ENCODE assay signal across 12 cellular contexts in genomic region chr15:89364341-89364740, GRCh38. TPM values are rescaled to one million over a fixed set of nuclear protein-coding genes. Genes with fewer than 3 reads are reported as not detected.
A peak's percentile ranks its signal among the peaks of the same experiment; 100 is the strongest.
DNase-seq lines count a peak whose midpoint lies in the region; ATAC-seq and TF ChIP-seq lines count a peak whose summit lies in the region.
"Had no signal": no experiment of that assay in that cellular context is flagged by ENCODE, and none has a peak within 500 bp of the region (broad histone marks: within the 10 kb centered on the region; RNA-seq: fewer than 3 reads in every experiment).

No MANE protein-coding gene starts in this region.

- no peak overlapping the region for H3K4me3 ChIP-seq in lung
- H3K4me3 ChIP-seq: gastrocnemius medialis had no signal

- H3K36me3 ChIP-seq in lung (ENCODE audit: control insufficient read depth in 2 of 2, insufficient read depth in 2 of 2, low read length in 2 of 2): no peaks in the 10 kb centered on the region
- H3K36me3 ChIP-seq: gastrocnemius medialis had no signal

- peaks cover 38% of the 10 kb centered on the region for H3K27me3 ChIP-seq in lung (ENCODE audit: control insufficient read depth, insufficient read depth)

- no peak overlapping the region for H3K27ac ChIP-seq in lung (ENCODE audit: low read depth in 1 of 2, low read length in 1 of 2)
- H3K27ac ChIP-seq: gastrocnemius medialis had no signal

- 11 to 13% methylated on average over 6 of the region's 6 CpGs for WGBS in lung, 2 donors

- DNase-seq in GM10266 (ENCODE audit: extremely low spot score): peak; percentile 22
- peak; percentile 92 for DNase-seq in NCI-H1105 treated with DMSO at 0.1 percent for 48 hours (lab: John Stamatoyannopoulos, UW)
- DNase-seq in SIG-M5 (lab: John Stamatoyannopoulos, UW): peak; percentile 28
- DNase-seq in lung (ENCODE audit: low spot score): peak; percentile 43
- DNase-seq in HCEC 1CT: no peak
- no peak for DNase-seq in D341Med (ENCODE audit: low spot score)
- DNase-seq: activated CD8-positive, alpha-beta memory T cell treated with anti-CD3 and anti-CD28 coated beads, Interleukin-2, amount 50 U/mL, for 4 hours; gastrocnemius medialis; KG1 had no signal

- H3K9me3 ChIP-seq in lung (ENCODE audit: control insufficient read depth in 2 of 2, insufficient read depth in 1 of 2, low read length in 1 of 2): peaks cover 0 to 11% of the 10 kb centered on the region in 2 donors
- H3K9me3 ChIP-seq: gastrocnemius medialis had no signal

- H3K4me1 ChIP-seq in lung (ENCODE audit: control insufficient read depth in 2 of 2, insufficient read depth in 2 of 2, low read length in 2 of 2): peaks cover 0 to 14% of the 10 kb centered on the region in 2 donors

- TF ChIP-seq CTCF in GM10266 (IDR thresholded peaks at IDR 0.05; ENCODE audit: control insufficient read depth, insufficient read depth, low read depth, missing control alignments): no peak
- no peak for TF ChIP-seq CTCF in lung (IDR thresholded peaks at IDR 0.05; ENCODE audit: control extremely low read depth, extremely low read depth)

- ATAC-seq in lung (ENCODE audit: insufficient read depth, low FRiP score) (no peak), GM18870 (IDR thresholded peaks at IDR 0.05; ENCODE audit: unreplicated experiment) (no peak), GM18517 (IDR thresholded peaks at IDR 0.05; ENCODE audit: unreplicated experiment) (no peak)
- ATAC-seq: gastrocnemius medialis; natural killer cell treated with Interleukin-12 subunit alpha and Interleukin-12 subunit beta and Interleukin-15 and Interleukin-18, amount 100 ng/mL, for 72 hours had no signal

RNA-seq across cellular contexts. Expression of gene POLG, which starts 29.7 kb away (rescaled TPM):
- total RNA-seq in lung: 10 to 100 TPM; 51.2 to 84.9 TPM
- 10 to 100 TPM; 36.7 to 39.4 TPM for polyA plus RNA-seq in lung

Comparison
In these comparisons a context has a peak if more than half of its experiments do, and no peak if none do; other contexts are left out.
1. DNase-seq: peak in GM10266 (single experiment), NCI-H1105 treated with DMSO at 0.1 percent for 48 hours (single experiment), SIG-M5 (single experiment) and lung (single experiment); none in HCEC 1CT (single experiment) and D341Med (single experiment).